8 cellular contexts compared by ENCODE assay signal in genomic region chr1:32742132-32742947, GRCh38. TPM values are rescaled to one million over a fixed set of nuclear protein-coding genes. Genes with fewer than 3 reads are reported as not detected.
DNase-seq lines count a peak whose midpoint lies in the region; ATAC-seq, FAIRE-seq and TF ChIP-seq lines count a peak whose summit lies in the region.

No MANE protein-coding gene starts in this region.

- no peaks in the 10 kb centered on the region for H3K4me1 Mint-ChIP-seq in natural killer cell

- H3K9me3 ChIP-seq in NT2/D1 (ENCODE audit: insufficient read depth, low read length): no peaks in the 10 kb centered on the region
- no peaks in the 10 kb centered on the region for H3K9me3 ChIP-seq in endothelial cell of umbilical vein (replicated peaks; ENCODE audit: control insufficient read depth, insufficient read depth, low read length)

- POLR2A ChIA-PET in endothelial cell of umbilical vein (lab: Charles Lee): interaction anchor here (0.9 kb wide), 1 partner anchor 31 kb away, joined by 3 read pairs; no protein-coding TSS in a partner anchor

- H3K4me2 ChIP-seq in endothelial cell of umbilical vein (ENCODE audit: insufficient read depth, low read length): peak overlapping the region; percentile 45

- no peak overlapping the region for H3K27ac ChIP-seq in endothelial cell of umbilical vein (ENCODE audit: insufficient read depth, low read depth, low read length)

- H4K20me1 ChIP-seq in endothelial cell of umbilical vein (replicated peaks; ENCODE audit: control insufficient read depth, extremely low read depth, insufficient read depth, low read length): no peaks in the 10 kb centered on the region

- H3K4me3 ChIP-seq in NT2/D1 (ENCODE audit: insufficient read length, low read depth) (peak overlapping the region; percentile 74), endothelial cell of umbilical vein (replicated peaks in 1 of 3; ENCODE audit: insufficient read depth in 1 of 3, low read depth in 1 of 3, low read length in 3 of 3) (peak overlapping the region; percentile 13 to 64 (median 63))

- CTCF ChIA-PET in endothelial cell of umbilical vein (lab: Charles Lee): interaction anchor here (1.0 to 2.1 kb wide), 7 partner anchors 14 to 36 kb away, joined by 3 to 22 read pairs (median 5); no protein-coding TSS in a partner anchor

- no TSS peak for BruUV-seq in endothelial cell of umbilical vein (replicated peaks; lab: Mats Ljungman, UMichigan)

- H3K36me3 ChIP-seq in NT2/D1 (ENCODE audit: insufficient read depth, insufficient read length, low read length) (peaks cover 18% of the 10 kb centered on the region), endothelial cell of umbilical vein (ENCODE audit: control insufficient read depth in 2 of 2, extremely low read depth in 1 of 2, insufficient read depth in 2 of 2, low read length in 2 of 2) (no peaks in the 10 kb centered on the region)

- H3K79me2 ChIP-seq in endothelial cell of umbilical vein (ENCODE audit: control insufficient read depth, insufficient read depth, low read length): no peaks in the 10 kb centered on the region

- H3K9ac ChIP-seq in NT2/D1 (ENCODE audit: insufficient read length, low read depth) (peak overlapping the region; percentile 87), endothelial cell of umbilical vein (replicated peaks; ENCODE audit: extremely low read depth, insufficient read depth, low read length) (no peak overlapping the region)

- H3K9me1 ChIP-seq in endothelial cell of umbilical vein (replicated peaks; ENCODE audit: control insufficient read depth, extremely low read depth, insufficient read depth, low read length): no peaks in the 10 kb centered on the region

- intact Hi-C loops in endothelial cell of umbilical vein (cut with micrococcal nuclease): loop anchor here (2.0 kb wide), 2 partner anchors 18 to 32 kb away; no protein-coding TSS in a partner anchor
- intact Hi-C loops in natural killer cell (cut with micrococcal nuclease): no loop called here

- DNase-seq in CD1c-positive myeloid dendritic cell (ENCODE audit: extremely low spot score): peak; percentile 24
- DNase-seq in NT2/D1 (ENCODE audit: low read depth, low spot score): no peak
- no peak for DNase-seq in endothelial cell of umbilical vein (ENCODE audit: low read depth, low spot score)
- no peak for DNase-seq in natural killer cell
- no peak for DNase-seq in superior temporal gyrus (ENCODE audit: extremely low spot score)
- no peak for DNase-seq in activated CD4-positive, alpha-beta T cell treated with anti-CD3 and anti-CD28 coated beads for 1 hour
- DNase-seq in stimulated activated CD4-positive, alpha-beta T cell treated with anti-CD3 and anti-CD28 coated beads, Interleukin-4, amount 100 ng/mL, for 1 hour: no peak

- no peaks in the 10 kb centered on the region for H3K9me3 Mint-ChIP-seq in natural killer cell

- H3K4me1 ChIP-seq in NT2/D1 (ENCODE audit: insufficient read depth, insufficient read length): peaks cover 35% of the 10 kb centered on the region
- H3K4me1 ChIP-seq in endothelial cell of umbilical vein (ENCODE audit: control insufficient read depth, extremely low read depth, insufficient read depth, low read length): peaks cover 16% of the 10 kb centered on the region

- ATAC-seq in natural killer cell (peak in 2 of 3 donors; percentile 19 to 24), HG03432 (IDR thresholded peaks at IDR 0.05; ENCODE audit: unreplicated experiment) (no peak)

- no peak for TF ChIP-seq POLR2A in endothelial cell of umbilical vein (IDR thresholded peaks at IDR 0.05; ENCODE audit: low read depth, low read length)

- H3K27ac Mint-ChIP-seq in natural killer cell: peak overlapping the region in 1 of 2 donors; percentile 48

- H3K36me3 Mint-ChIP-seq in natural killer cell: no peaks in the 10 kb centered on the region

- H3K27me3 Mint-ChIP-seq in natural killer cell (ENCODE audit: low read depth in 2 of 2): no peaks in the 10 kb centered on the region

- TF ChIP-seq CTCF in endothelial cell of umbilical vein (IDR thresholded peaks at IDR 0.05; ENCODE audit: extremely low read depth in 1 of 2, insufficient read depth in 1 of 2, low read depth in 1 of 2, low read length in 2 of 2) (no peak), natural killer cell (IDR thresholded peaks at IDR 0.05) (no peak)

- peak overlapping the region; percentile 67 for H3K4me3 Mint-ChIP-seq in natural killer cell

- dilution Hi-C loops in endothelial cell of umbilical vein (cut with MboI; ENCODE audit: extremely low pct_ligation_motif_present, low sequenced_read_pairs): no loop called here

- H2AFZ ChIP-seq in endothelial cell of umbilical vein (ENCODE audit: low read depth, low read length): peak overlapping the region; percentile 84

- FAIRE-seq in endothelial cell of umbilical vein (lab: Jason Lieb, UNC): peak; percentile 55

- H3K27me3 ChIP-seq in NT2/D1 (ENCODE audit: insufficient read depth, insufficient read length) (no peaks in the 10 kb centered on the region), endothelial cell of umbilical vein (ENCODE audit: control insufficient read depth in 2 of 2, insufficient read depth in 2 of 2, low read length in 2 of 2) (no peaks in the 10 kb centered on the region)

TF ChIP-seq in endothelial cell of umbilical vein, 7 proteins besides CTCF, POLR2A, EP300 and RAD21:
- TF ChIP-seq EZH2 (IDR thresholded peaks at IDR 0.05; ENCODE audit: borderline replicate concordance, low read depth, low read length, severe bottlenecking) (no peak), FOS (IDR thresholded peaks at IDR 0.05; ENCODE audit: borderline replicate concordance, insufficient read depth, low read length) (no peak), JUN (IDR thresholded peaks at IDR 0.05; ENCODE audit: borderline replicate concordance, insufficient read depth, insufficient read length, low read depth) (no peak), MYC (IDR thresholded peaks at IDR 0.05; ENCODE audit: low read depth, low read length) (no peak), MAX (IDR thresholded peaks at IDR 0.05; ENCODE audit: insufficient read depth, insufficient read length) (no peak), GATA2 (IDR thresholded peaks at IDR 0.05; ENCODE audit: insufficient read depth, insufficient read length, low read depth, low read length) (no peak), POLR2AphosphoS5 (IDR thresholded peaks at IDR 0.05; ENCODE audit: insufficient read depth, low read depth, low read length) (no peak)
TF ChIP-seq in endothelial cell of umbilical vein: peak in this region for 0.

RNA-seq across cellular contexts. Expression of gene SYNC, which starts 39.8 kb away (rescaled TPM):
- total RNA-seq in endothelial cell of umbilical vein (6.5 and 9.4 TPM in 2 replicates), natural killer cell (not detected)
- polyA plus RNA-seq in endothelial cell of umbilical vein: 2.5 and 3.5 TPM in 2 replicates
- 4.4 and 5.7 TPM in 2 replicates for polyA plus RNA-seq in endothelial cell of umbilical vein (2011; cell fraction: cytosol; rRNA removed)
- polyA plus RNA-seq in endothelial cell of umbilical vein (2011; cell fraction: nucleus; rRNA removed): 6.6 and 7.3 TPM in 2 replicates
- 4.6 and 6.1 TPM in 2 replicates for polyA plus RNA-seq in endothelial cell of umbilical vein (2012)
- polyA minus RNA-seq in endothelial cell of umbilical vein: 5.2 and 8.2 TPM in 2 replicates
- 6.8 TPM for polyA minus RNA-seq in endothelial cell of umbilical vein (2011; cell fraction: cytosol; rRNA and poly(A)+ RNA removed)
- 0.72 and 1.8 TPM in 2 replicates for polyA minus RNA-seq in endothelial cell of umbilical vein (2011; cell fraction: nucleus; rRNA and poly(A)+ RNA removed)
